Comparison of ENCODE assay signal across 23 cellular contexts in genomic region chr10:42491801-42492200, GRCh38.
"Had no signal": no experiment of that assay in that cellular context is flagged by ENCODE, and none has a peak within 500 bp of the region (broad histone marks: within the 10 kb centered on the region; RNA-seq: fewer than 3 reads in every experiment).

No MANE protein-coding gene starts in this region.

- H3K27ac ChIP-seq: stomach, suprapubic skin, testis, thoracic aorta, thyroid gland, tibial artery, tibial nerve, transverse colon, upper lobe of left lung, upper lobe of right lung, uterus, vagina had no signal

- H3K4me3 ChIP-seq: stomach, suprapubic skin, testis, thoracic aorta, thyroid gland, tibial artery, tibial nerve, transverse colon, upper lobe of left lung, upper lobe of right lung, uterus, vagina had no signal

- DNase-seq: stimulated activated CD4-positive, alpha-beta T cell treated with anti-CD3 and anti-CD28 coated beads, Interleukin-2, amount 100 ng/mL, for 48 hours; stimulated activated CD4-positive, alpha-beta T cell treated with anti-CD3 and anti-CD28 coated beads, Interleukin-4, amount 100 ng/mL, for 1 hour; stimulated activated CD4-positive, alpha-beta T cell treated with anti-CD3 and anti-CD28 coated beads, Interleukin-4, amount 100 ng/mL, for 24 hours; stimulated activated CD4-positive, alpha-beta T cell treated with anti-CD3 and anti-CD28 coated beads, Interleukin-4, amount 100 ng/mL, for 4 hours; stimulated activated CD8-positive, alpha-beta memory T cell treated with anti-CD3 and anti-CD28 coated beads, Interleukin-4, amount 100 ng/mL, for 48 hours; stimulated activated naive B cell treated with anti-CD40 and anti-IgM and Interleukin-4, amounts not matched to agents 10 μg/mL and 1 μg/mL and 100 μg/mL, for 72 hours; stimulated activated naive CD4-positive, alpha-beta T cell; stimulated activated naive CD4-positive, alpha-beta T cell treated with Interleukin-2 at 50 U/mL for 16 hours; stimulated activated naive CD8-positive, alpha-beta T cell treated with anti-CD3 and anti-CD28 coated beads, Interleukin-15, amount 100 ng/mL, for 72 hours; stimulated activated naive CD8-positive, alpha-beta T cell treated with anti-CD3 and anti-CD28 coated beads, Interleukin-15, Interleukin-2, amounts not matched to agents 100 U/mL and 50 U/mL, for 24 hours; stomach; substantia nigra; testis; thyroid gland; tibial artery; transverse colon; upper lobe of left lung; upper lobe of right lung; uterus had no signal

- H3K36me3 ChIP-seq: stomach, suprapubic skin, thoracic aorta, thyroid gland, tibial artery, tibial nerve, transverse colon, upper lobe of left lung, upper lobe of right lung, uterus, vagina had no signal

- H3K27me3 ChIP-seq: stomach, suprapubic skin, testis, thyroid gland, tibial artery, tibial nerve, transverse colon, upper lobe of left lung, upper lobe of right lung, uterus, vagina had no signal

- H3K9me3 ChIP-seq: testis, thoracic aorta, thyroid gland, tibial nerve, transverse colon, upper lobe of left lung, upper lobe of right lung, uterus, vagina had no signal

- H3K4me1 ChIP-seq: stomach, suprapubic skin, testis, thyroid gland, tibial artery, tibial nerve, transverse colon, upper lobe of left lung, upper lobe of right lung, uterus, vagina had no signal
